In the genomic region with DNA sequence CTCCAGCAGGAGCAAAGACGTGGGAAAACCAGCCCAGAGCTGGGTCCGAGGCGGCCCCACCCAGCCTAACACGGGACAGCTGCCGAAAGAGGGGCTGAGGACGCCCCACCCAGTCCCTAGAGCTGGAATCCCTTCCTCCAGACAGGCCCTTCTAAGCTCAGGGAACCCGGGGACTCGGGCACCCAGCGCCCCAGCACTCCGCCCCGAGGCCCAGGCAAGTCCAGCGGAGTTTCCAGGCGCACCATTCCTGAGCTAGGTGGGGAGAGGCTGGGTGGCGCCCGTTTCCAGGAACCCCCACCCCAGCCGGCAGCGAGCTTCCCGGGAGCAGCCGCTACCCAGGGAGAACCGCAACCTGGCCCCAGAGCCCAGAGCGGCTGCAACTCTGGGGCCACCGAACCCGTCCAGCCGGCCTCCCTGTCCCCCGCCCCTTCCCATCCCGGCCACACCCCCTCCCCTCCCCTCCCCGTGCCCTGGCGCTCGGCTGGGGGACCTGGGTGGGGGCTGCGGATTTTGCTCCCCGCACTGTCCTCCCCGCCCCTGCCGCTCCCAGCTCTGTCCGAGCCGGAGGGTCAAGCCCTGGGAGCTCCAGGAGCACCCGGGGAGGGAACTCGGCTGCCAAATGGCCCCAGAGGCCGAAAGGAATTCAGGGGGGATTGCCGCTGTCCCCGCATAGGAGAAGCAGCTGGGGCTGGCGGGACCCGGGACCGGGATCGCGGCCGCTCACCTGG, we compare ENCODE assay signal across 8 cellular contexts. TPM values are rescaled to one million over a fixed set of nuclear protein-coding genes. Genes with fewer than 3 reads are reported as not detected.
A peak's percentile ranks its signal among the peaks of the same experiment; 100 is the strongest.
DNase-seq lines count a peak whose midpoint lies in the region; ATAC-seq lines count a peak whose summit lies in the region.

No MANE protein-coding gene starts in this region.

- peak; percentile 30 for ATAC-seq in esophagus mucosa
- no peak for ATAC-seq in naive thymus-derived CD4-positive, alpha-beta T cell
- ATAC-seq in GM19324 (IDR thresholded peaks at IDR 0.05; ENCODE audit: low FRiP score, unreplicated experiment) = no peak

- POLR2A ChIA-PET in naive thymus-derived CD4-positive, alpha-beta T cell (lab: Charles Lee) = interaction anchor here (0.9 to 27.3 kb wide), 15 partner anchors 2 to 1394 kb away, joined by 3 to 898 read pairs (median 7); partner anchors contain the start of genes C17orf99, SYNGR2, TMC6 and TMC8

- H3K4me1 Mint-ChIP-seq in T-helper 2 cell treated with Interferon-gamma antibody and Interleukin-4, amounts not matched to agents 5 μg/mL and 100 μg/mL, for 36 hours (ENCODE audit: low read depth) = peaks cover 42% of the 10 kb centered on the region
- peaks cover 22 to 53% (median 39%) of the 10 kb centered on the region in 7 donors for H3K4me1 Mint-ChIP-seq in naive thymus-derived CD4-positive, alpha-beta T cell

- no peaks in the 10 kb centered on the region for H3K9me3 Mint-ChIP-seq in T-helper 2 cell treated with Interferon-gamma antibody and Interleukin-4, amounts not matched to agents 5 μg/mL and 100 μg/mL, for 36 hours
- peaks cover 0 to 5% (median 0%) of the 10 kb centered on the region in 11 donors for H3K9me3 Mint-ChIP-seq in naive thymus-derived CD4-positive, alpha-beta T cell

- peak overlapping the region; percentile 93 for H3K4me3 Mint-ChIP-seq in T-helper 2 cell treated with Interferon-gamma antibody and Interleukin-4, amounts not matched to agents 5 μg/mL and 100 μg/mL, for 36 hours
- H3K4me3 Mint-ChIP-seq in naive thymus-derived CD4-positive, alpha-beta T cell = peak overlapping the region; percentile 89 to 99 (median 92)

- peaks cover 12 to 61% (median 15%) of the 10 kb centered on the region in 3 experiments for H3K36me3 ChIP-seq in naive thymus-derived CD4-positive, alpha-beta T cell (ENCODE audit: control insufficient read depth in 2 of 3, insufficient read depth in 3 of 3, low read length in 3 of 3)

- intact Hi-C loops in naive thymus-derived CD4-positive, alpha-beta T cell (cut with micrococcal nuclease) = loop anchor here (5.0 to 10.0 kb wide), 3 partner anchors 124 to 1401 kb away; partner anchors contain the start of genes JMJD6 (in 1 of the 2) and METTL23 (in 1 of the 2)

- peaks cover 57 to 59% of the 10 kb centered on the region in 2 donors for H3K4me1 ChIP-seq in naive thymus-derived CD4-positive, alpha-beta T cell (ENCODE audit: control insufficient read depth in 2 of 2, insufficient read depth in 2 of 2, low read length in 2 of 2)

- DNase-seq in NCI-H82 (lab: John Stamatoyannopoulos, UW) (peak; percentile 39), NCI-H82 treated with DMSO at 0.1 percent for 48 hours (lab: John Stamatoyannopoulos, UW; ENCODE audit: unreplicated experiment) (no peak), GM19240 (ENCODE audit: insufficient read length, low spot score) (no peak), pons (ENCODE audit: low spot score) (no peak)
- no peak for DNase-seq in T-helper 2 cell treated with Interferon-gamma antibody and Interleukin-4, amounts not matched to agents 5 μg/mL and 100 μg/mL, for 36 hours (ENCODE audit: low spot score)
- DNase-seq in naive thymus-derived CD4-positive, alpha-beta T cell = no peak

- CTCF ChIA-PET in naive thymus-derived CD4-positive, alpha-beta T cell (lab: Charles Lee) = interaction anchor here (0.9 to 5.5 kb wide), 3 partner anchors 8 to 48 kb away, joined by 3 to 52 read pairs (median 6); no protein-coding TSS in a partner anchor

- H3K4me3 ChIP-seq in naive thymus-derived CD4-positive, alpha-beta T cell (ENCODE audit: low read length) = peak overlapping the region; percentile 91

- H3K27ac ChIP-seq in naive thymus-derived CD4-positive, alpha-beta T cell (ENCODE audit: low read depth, low read length) = peak overlapping the region; percentile 77

- peak overlapping the region; percentile 85 for H3K27ac Mint-ChIP-seq in T-helper 2 cell treated with Interferon-gamma antibody and Interleukin-4, amounts not matched to agents 5 μg/mL and 100 μg/mL, for 36 hours
- H3K27ac Mint-ChIP-seq in naive thymus-derived CD4-positive, alpha-beta T cell = peak overlapping the region; percentile 81 to 94 (median 92)

- no peaks in the 10 kb centered on the region for H3K27me3 Mint-ChIP-seq in T-helper 2 cell treated with Interferon-gamma antibody and Interleukin-4, amounts not matched to agents 5 μg/mL and 100 μg/mL, for 36 hours (ENCODE audit: low read depth)
- H3K27me3 Mint-ChIP-seq in naive thymus-derived CD4-positive, alpha-beta T cell = peaks cover 0 to 3% (median 0%) of the 10 kb centered on the region in 5 donors

- peaks cover 52% of the 10 kb centered on the region for H3K36me3 Mint-ChIP-seq in T-helper 2 cell treated with Interferon-gamma antibody and Interleukin-4, amounts not matched to agents 5 μg/mL and 100 μg/mL, for 36 hours (ENCODE audit: low read depth)
- H3K36me3 Mint-ChIP-seq in naive thymus-derived CD4-positive, alpha-beta T cell = peaks cover 4 to 49% (median 18%) of the 10 kb centered on the region in 5 donors

- H3K27me3 ChIP-seq in naive thymus-derived CD4-positive, alpha-beta T cell (ENCODE audit: control insufficient read depth in 2 of 2, insufficient read depth in 2 of 2, low read length in 2 of 2) = no peaks in the 10 kb centered on the region

- no peaks in the 10 kb centered on the region for H3K9me3 ChIP-seq in naive thymus-derived CD4-positive, alpha-beta T cell (ENCODE audit: control insufficient read depth in 2 of 3, low read length in 3 of 3)

RNA-seq across cellular contexts. Expression of gene TMC6, which starts 0.5 kb away (rescaled TPM):
- 50.2 TPM for total RNA-seq in esophagus mucosa
- total RNA-seq in naive thymus-derived CD4-positive, alpha-beta T cell = 100 to 1,000 TPM; 574 to 808 (median 773) TPM
- polyA plus RNA-seq in naive thymus-derived CD4-positive, alpha-beta T cell = 100 to 1,000 TPM; 165 to 247 TPM

RNA-seq across cellular contexts. Expression of gene TMC8, which starts 2.5 kb away (rescaled TPM):
- total RNA-seq in esophagus mucosa = 2.0 TPM
- total RNA-seq in naive thymus-derived CD4-positive, alpha-beta T cell = 100 to 1,000 TPM; 423 to 593 (median 509) TPM
- polyA plus RNA-seq in naive thymus-derived CD4-positive, alpha-beta T cell = 100 to 1,000 TPM in 1 of 2 donors, 10 to 100 TPM in 1; 94.4 to 217 TPM

RNA-seq across cellular contexts. Expression of gene C17orf99, which starts 18.1 kb away (rescaled TPM):
- 0.44 TPM for total RNA-seq in esophagus mucosa
- total RNA-seq in naive thymus-derived CD4-positive, alpha-beta T cell = 1 to 10 TPM in 1 of 5 experiments, under 1 TPM in 1, not detected in 3; 0.10 to 1.0 TPM
- not detected for polyA plus RNA-seq in naive thymus-derived CD4-positive, alpha-beta T cell

RNA-seq across cellular contexts. Expression of gene SYNGR2, which starts 40.3 kb away (rescaled TPM):
- total RNA-seq in esophagus mucosa = 73.0 TPM
- 100 to 1,000 TPM in 1 of 5 experiments, 10 to 100 TPM in 4; 47.6 to 109 (median 58.6) TPM for total RNA-seq in naive thymus-derived CD4-positive, alpha-beta T cell
- polyA plus RNA-seq in naive thymus-derived CD4-positive, alpha-beta T cell = 100 to 1,000 TPM in 1 of 2 donors, 10 to 100 TPM in 1; 94.6 to 118 TPM

RNA-seq across cellular contexts. Expression of gene TK1, which starts 58.8 kb away (rescaled TPM):
- total RNA-seq in esophagus mucosa = 33.3 TPM
- 10 to 100 TPM in 1 of 5 experiments, 1 to 10 TPM in 1, under 1 TPM in 1, not detected in 2; 0.29 to 57.7 (median 1.0) TPM for total RNA-seq in naive thymus-derived CD4-positive, alpha-beta T cell
- polyA plus RNA-seq in naive thymus-derived CD4-positive, alpha-beta T cell = under 1 TPM; 0.20 to 0.28 TPM

Comparison
In these comparisons a context has a peak if more than half of its experiments do, and no peak if none do; other contexts are left out.
1. RNA of gene TMC6, which starts 0.5 kb away (total RNA-seq): 574 to 808 TPM in naive thymus-derived CD4-positive, alpha-beta T cell; 50.2 TPM in esophagus mucosa (single experiment); every median in the first group is over 10 times any median in the second.
2. RNA of gene TMC8, which starts 2.5 kb away (total RNA-seq): 423 to 593 TPM in naive thymus-derived CD4-positive, alpha-beta T cell; 2.0 TPM in esophagus mucosa (single experiment); every median in the first group is over 100 times any median in the second.